ENCODE assay signal across 1 cellular context in genomic region chr2:156702520-156702919, GRCh38.
TF ChIP-seq lines count a peak whose summit lies in the region.

No MANE protein-coding gene starts in this region.

TF ChIP-seq in K562, 482 proteins besides CTCF, POLR2A, EP300 and RAD21 (continued from another document and continues in another):
- TF ChIP-seq ARID3B (CRISPR knock-in tag; IDR thresholded peaks at IDR 0.05; ENCODE audit: borderline replicate concordance) (no peak), RBFOX2 (IDR thresholded peaks at IDR 0.05; ENCODE audit: low read depth, low read length) (no peak), PTRF (tag; IDR thresholded peaks at IDR 0.05) (no peak), NCOR1 (IDR thresholded peaks at IDR 0.05) (peak; percentile 33; the same call in 1 of the 2 replicates), L3MBTL2 (IDR thresholded peaks at IDR 0.05) (peak; percentile 88), NRF1 (conservative IDR thresholded peaks at IDR 0.05 in 1 of 2, IDR thresholded peaks at IDR 0.05 in 1 of 2) (no peak), FOXP1 (CRISPR knock-in tag; IDR thresholded peaks at IDR 0.05) (no peak), MAFF (IDR thresholded peaks at IDR 0.05; ENCODE audit: low read length) (peak; percentile 81), STAT5B (CRISPR knock-in tag; IDR thresholded peaks at IDR 0.05) (no peak), SMAD1 (IDR thresholded peaks at IDR 0.05; ENCODE audit: low read depth, low read length, partially characterized antibody) (no peak), ZNF12 (CRISPR knock-in tag; IDR thresholded peaks at IDR 0.05) (no peak), NFIC (IDR thresholded peaks at IDR 0.05) (no peak), BMI1 (IDR thresholded peaks at IDR 0.05; ENCODE audit: low read length) (no peak), ZNF431 (CRISPR knock-in tag; IDR thresholded peaks at IDR 0.05) (no peak), BRD4 (IDR thresholded peaks at IDR 0.05) (no peak), C11orf30 (IDR thresholded peaks at IDR 0.05; ENCODE audit: low read depth) (peak; percentile 86), ZNF121 (CRISPR knock-in tag; conservative IDR thresholded peaks at IDR 0.05) (no peak), PHF20 (IDR thresholded peaks at IDR 0.05; ENCODE audit: partially characterized antibody) (no peak), MLLT1 (IDR thresholded peaks at IDR 0.05) (no peak), ZNF311 (CRISPR knock-in tag; IDR thresholded peaks at IDR 0.05) (peak; percentile 50; the same call in 1 of the 2 replicates), TBP (optimal IDR thresholded peaks at IDR 0.05; ENCODE audit: low read depth, low read length) (no peak), LEF1 (IDR thresholded peaks at IDR 0.05) (peak; percentile 55), ZBTB33 (CRISPR knock-in tag; IDR thresholded peaks at IDR 0.05) (no peak), ZNF146 (CRISPR knock-in tag; IDR thresholded peaks at IDR 0.05; ENCODE audit: unreplicated experiment) (no peak), ARID4B (CRISPR knock-in tag; IDR thresholded peaks at IDR 0.05) (no peak), IRF1 (CRISPR knock-in tag; IDR thresholded peaks at IDR 0.05; ENCODE audit: borderline replicate concordance) (no peak), AFF1 (IDR thresholded peaks at IDR 0.05; ENCODE audit: low read depth in 1 of 2, partially characterized antibody in 2 of 2) (no peak), ILK (tag; IDR thresholded peaks at IDR 0.05; ENCODE audit: borderline replicate concordance, low read depth) (no peak), ZNF277 (CRISPR knock-in tag; IDR thresholded peaks at IDR 0.05; ENCODE audit: borderline replicate concordance) (no peak), FOXA1 (IDR thresholded peaks at IDR 0.05; ENCODE audit: borderline replicate concordance) (peak; percentile 55; the same call in 1 of the 2 replicates), ZNF133 (CRISPR knock-in tag; IDR thresholded peaks at IDR 0.05) (no peak), KAT8 (IDR thresholded peaks at IDR 0.05; ENCODE audit: low read depth) (no peak), ZBED1 (IDR thresholded peaks at IDR 0.05) (no peak), ZNF668 (CRISPR knock-in tag; IDR thresholded peaks at IDR 0.05) (no peak), TCF15 (CRISPR knock-in tag; IDR thresholded peaks at IDR 0.05) (no peak), ZNF239 (CRISPR knock-in tag; IDR thresholded peaks at IDR 0.05) (no peak), NONO (IDR thresholded peaks at IDR 0.05; ENCODE audit: low read depth in 2 of 2, low read length in 1 of 2) (no peak), NR3C1 (CRISPR knock-in tag; IDR thresholded peaks at IDR 0.05) (no peak), FIP1L1 (IDR thresholded peaks at IDR 0.05; ENCODE audit: low read depth, low read length, poor library complexity, severe bottlenecking) (no peak), ZFP91 (CRISPR knock-in tag; IDR thresholded peaks at IDR 0.05) (no peak), ZNF316 (IDR thresholded peaks at IDR 0.05) (peak; percentile 94), THAP7 (CRISPR knock-in tag; IDR thresholded peaks at IDR 0.05) (no peak), ARID2 (IDR thresholded peaks at IDR 0.05) (no peak)
